9 cellular contexts compared by ENCODE assay signal in the genomic region with DNA sequence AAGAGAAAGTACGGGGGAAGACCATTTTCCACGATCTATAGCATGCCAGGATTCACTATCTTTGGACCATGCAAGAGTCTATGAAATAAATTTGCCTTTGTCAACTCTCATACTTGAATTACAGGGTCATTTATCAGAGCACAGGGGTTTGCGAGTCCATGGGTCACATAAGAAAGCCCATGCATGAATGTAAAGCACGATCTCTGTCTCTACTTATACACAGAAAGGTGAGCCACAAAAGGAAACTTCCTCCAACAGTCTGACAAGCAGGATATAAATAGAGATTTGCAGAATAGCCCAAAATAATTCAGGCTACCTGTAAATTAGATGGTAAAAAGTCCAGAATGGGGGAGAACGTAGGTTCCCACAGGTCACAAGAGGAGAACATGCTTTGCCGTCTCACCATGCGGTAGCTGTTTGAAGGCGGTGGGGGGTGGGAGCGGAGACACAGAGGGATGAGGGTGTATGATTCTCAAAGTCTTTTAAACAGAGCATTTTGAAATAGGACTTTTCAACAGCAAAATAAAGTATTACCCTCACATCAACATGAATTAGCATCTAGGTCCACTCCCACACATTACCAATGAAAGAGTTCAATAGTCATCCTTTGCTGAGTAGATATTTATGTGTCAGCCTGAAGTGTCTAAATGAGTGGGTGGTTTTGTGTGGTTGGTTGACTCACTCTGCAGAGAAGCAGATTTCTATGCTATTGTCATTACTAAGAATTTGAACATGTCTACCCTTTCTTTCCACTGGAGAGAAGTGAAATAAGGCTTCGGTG.
DNase-seq lines count a peak whose midpoint lies in the region; ATAC-seq and TF ChIP-seq lines count a peak whose summit lies in the region.
"Had no signal": no experiment of that assay in that cellular context is flagged by ENCODE, and none has a peak within 500 bp of the region (broad histone marks: within the 10 kb centered on the region; RNA-seq: fewer than 3 reads in every experiment).

No MANE protein-coding gene starts in this region.

- H3K4me3 Mint-ChIP-seq in IgD-negative memory B cell = peak overlapping the region; percentile 73 to 88 (median 87)
- H3K4me3 Mint-ChIP-seq: dendritic cell treated with granulocyte-macrophage colony-stimulating factor and Interleukin-4, amounts not matched to agents 40 ng/mL and 50 ng/mL, for 4 days had no signal

- no peak overlapping the region for H3K27ac ChIP-seq in sigmoid colon

- peak overlapping the region; percentile 87 to 98 (median 96) for H3K27ac Mint-ChIP-seq in IgD-negative memory B cell

- ATAC-seq in GM21526 (IDR thresholded peaks at IDR 0.05; ENCODE audit: low FRiP score, unreplicated experiment) = peak; percentile 48

- no peak for TF ChIP-seq EP300 in sigmoid colon (IDR thresholded peaks at IDR 0.05)

- peaks cover 82 to 92% (median 88%) of the 10 kb centered on the region in 3 donors for H3K4me1 Mint-ChIP-seq in IgD-negative memory B cell

- H3K9me3 ChIP-seq in sigmoid colon = no peaks in the 10 kb centered on the region

- H3K27me3 Mint-ChIP-seq in IgD-negative memory B cell = no peaks in the 10 kb centered on the region

- TF ChIP-seq CTCF in GM12865 (IDR thresholded peaks at IDR 0.05; ENCODE audit: insufficient read depth, low read depth, low read length, missing control alignments) (no peak), sigmoid colon (IDR thresholded peaks at IDR 0.05) (no peak)

- no peak for TF ChIP-seq POLR2A in sigmoid colon (IDR thresholded peaks at IDR 0.05)

- DNase-seq in GM12865 (ENCODE audit: low read depth) (peak; percentile 75), fibroblast of the conjunctiva (ENCODE audit: low read depth) (peak; percentile 13), sigmoid colon (no peak), LoVo (ENCODE audit: low spot score) (no peak), NCI-H1105 treated with DMSO at 0.1 percent for 48 hours (lab: John Stamatoyannopoulos, UW) (no peak), NCI-H510A (lab: John Stamatoyannopoulos, UW) (no peak)

- peaks cover 0 to 6% (median 0%) of the 10 kb centered on the region in 3 donors for H3K9me3 Mint-ChIP-seq in IgD-negative memory B cell

- peaks cover 18% of the 10 kb centered on the region for H3K36me3 Mint-ChIP-seq in IgD-negative memory B cell

- WGBS in sigmoid colon, 2 donors = 75 to 86% methylated on average over 10 of the region's 10 CpGs

- intact Hi-C loops in sigmoid colon (cut with DNase I) = no loop called here

- H3K4me1 ChIP-seq in sigmoid colon = no peaks in the 10 kb centered on the region

- no peaks in the 10 kb centered on the region for H3K36me3 ChIP-seq in sigmoid colon

- no peaks in the 10 kb centered on the region for H3K27me3 ChIP-seq in sigmoid colon

- H3K4me3 ChIP-seq in GM12865 (ENCODE audit: low read depth, low read length) (peak overlapping the region; percentile 50), sigmoid colon (no peak overlapping the region)

Comparison
In these comparisons a context has a peak if more than half of its experiments do, and no peak if none do; other contexts are left out.
1. DNase-seq: peak in GM12865 (single experiment) and fibroblast of the conjunctiva (single experiment); none in sigmoid colon (single experiment), LoVo (single experiment), NCI-H1105 treated with DMSO at 0.1 percent for 48 hours (single experiment) and NCI-H510A (single experiment).